Comparison of ENCODE assay signal across 10 cellular contexts in genomic region chr15:101481381-101481705, GRCh38.
"Had no signal": no experiment of that assay in that cellular context is flagged by ENCODE, and none has a peak within 500 bp of the region (broad histone marks: within the 10 kb centered on the region; RNA-seq: fewer than 3 reads in every experiment).

No MANE protein-coding gene starts in this region.

- H3K9me3 ChIP-seq: left lung had no signal

- H3K36me3 ChIP-seq: left lung had no signal

- H3K27ac ChIP-seq: left lung, parathyroid adenoma, skin epidermis, VCaP had no signal

- ATAC-seq: activated CD4-positive, alpha-beta T cell treated with anti-CD3 and anti-CD28 coated beads for 36 hours; left lung had no signal

- DNase-seq: activated CD4-positive, alpha-beta memory T cell treated with anti-CD3 and anti-CD28 coated beads, Interleukin-2, amount 10 ng/mL, durations not matched to agents 7 days and 5 days; activated CD4-positive, alpha-beta T cell treated with anti-CD3 and anti-CD28 coated beads for 36 hours; activated CD8-positive, alpha-beta memory T cell treated with anti-CD3 and anti-CD28 coated beads, Interleukin-2, amount 50 U/mL, for 4 hours; activated naive CD4-positive, alpha-beta T cell treated with Interleukin-2 at 50 U/mL for 16 hours; left lung; mesenchymal stem cell; retina had no signal

- H3K4me3 ChIP-seq: left lung, skin epidermis had no signal

- H3K4me1 ChIP-seq: left lung, parathyroid adenoma had no signal
